ENCODE assay signal across 22 cellular contexts in genomic region chr6:157688275-157688959, GRCh38.
"Had no signal": no experiment of that assay in that cellular context is flagged by ENCODE, and none has a peak within 500 bp of the region (broad histone marks: within the 10 kb centered on the region; RNA-seq: fewer than 3 reads in every experiment).

No MANE protein-coding gene starts in this region.

- H3K36me3 Mint-ChIP-seq: activated naive CD4-positive, alpha-beta T cell treated with anti-CD3 and anti-CD28 coated beads, Interleukin-2, amount 10 ng/mL, durations not matched to agents 7 days and 5 days; natural killer cell; stimulated activated effector memory CD8-positive, alpha-beta T cell treated with anti-CD3 and anti-CD28 coated beads, Interleukin-12 subunit alpha, Interleukin-12 subunit beta, amount 100 ng/mL, for 72 hours had no signal

- H3K4me1 ChIP-seq: tibial nerve had no signal

- FAIRE-seq: endometrium, keratinocyte, small intestine had no signal

- H3K9me3 ChIP-seq: heart right ventricle, lower lobe of right lung, right atrium auricular region, suprapubic skin, tibial nerve had no signal

- H3K27ac ChIP-seq: heart right ventricle, lower lobe of right lung, right atrium auricular region, suprapubic skin, tibial nerve had no signal

- H3K4me3 ChIP-seq: heart right ventricle, lower lobe of right lung, right atrium auricular region, suprapubic skin, tibial nerve had no signal

- H3K4me1 Mint-ChIP-seq: activated B cell treated with CpG ODN at 0.5 μM for 24 hours; activated CD4-positive, alpha-beta T cell treated with anti-CD3 and anti-CD28 coated beads for 36 hours; activated naive CD4-positive, alpha-beta T cell treated with anti-CD3 and anti-CD28 coated beads, Interleukin-2, amount 10 ng/mL, durations not matched to agents 7 days and 5 days; natural killer cell; stimulated activated effector memory CD8-positive, alpha-beta T cell treated with anti-CD3 and anti-CD28 coated beads, Interleukin-12 subunit alpha, Interleukin-12 subunit beta, amount 100 ng/mL, for 72 hours; stimulated activated naive CD8-positive, alpha-beta T cell treated with anti-CD3 and anti-CD28 coated beads, Interleukin-15, amount 100 ng/mL, for 72 hours had no signal

- H3K27ac Mint-ChIP-seq: activated B cell treated with CpG ODN at 0.5 μM for 24 hours; activated CD4-positive, alpha-beta T cell treated with anti-CD3 and anti-CD28 coated beads for 36 hours; activated naive CD4-positive, alpha-beta T cell treated with anti-CD3 and anti-CD28 coated beads, Interleukin-2, amount 10 ng/mL, durations not matched to agents 7 days and 5 days; dendritic cell treated with granulocyte-macrophage colony-stimulating factor and Interleukin-4, amounts not matched to agents 40 ng/mL and 50 ng/mL, for 4 days; natural killer cell; progenitor cell of endocrine pancreas; stimulated activated effector memory CD8-positive, alpha-beta T cell treated with anti-CD3 and anti-CD28 coated beads, Interleukin-12 subunit alpha, Interleukin-12 subunit beta, amount 100 ng/mL, for 72 hours; stimulated activated naive CD8-positive, alpha-beta T cell treated with anti-CD3 and anti-CD28 coated beads, Interleukin-15, amount 100 ng/mL, for 72 hours had no signal

- H3K9me3 Mint-ChIP-seq: activated B cell treated with CpG ODN at 0.5 μM for 24 hours; activated naive CD4-positive, alpha-beta T cell treated with anti-CD3 and anti-CD28 coated beads, Interleukin-2, amount 10 ng/mL, durations not matched to agents 7 days and 5 days; dendritic cell treated with granulocyte-macrophage colony-stimulating factor and Interleukin-4, amounts not matched to agents 40 ng/mL and 50 ng/mL, for 4 days; natural killer cell; stimulated activated effector memory CD8-positive, alpha-beta T cell treated with anti-CD3 and anti-CD28 coated beads, Interleukin-12 subunit alpha, Interleukin-12 subunit beta, amount 100 ng/mL, for 72 hours; stimulated activated naive CD8-positive, alpha-beta T cell treated with anti-CD3 and anti-CD28 coated beads, Interleukin-15, amount 100 ng/mL, for 72 hours had no signal

- H3K36me3 ChIP-seq: heart right ventricle, lower lobe of right lung, right atrium auricular region, suprapubic skin, tibial nerve had no signal

- H3K4me3 Mint-ChIP-seq: activated B cell treated with CpG ODN at 0.5 μM for 24 hours; activated CD4-positive, alpha-beta T cell treated with anti-CD3 and anti-CD28 coated beads for 36 hours; activated naive CD4-positive, alpha-beta T cell treated with anti-CD3 and anti-CD28 coated beads, Interleukin-2, amount 10 ng/mL, durations not matched to agents 7 days and 5 days; dendritic cell treated with granulocyte-macrophage colony-stimulating factor and Interleukin-4, amounts not matched to agents 40 ng/mL and 50 ng/mL, for 4 days; natural killer cell; stimulated activated effector memory CD8-positive, alpha-beta T cell treated with anti-CD3 and anti-CD28 coated beads, Interleukin-12 subunit alpha, Interleukin-12 subunit beta, amount 100 ng/mL, for 72 hours; stimulated activated naive CD8-positive, alpha-beta T cell treated with anti-CD3 and anti-CD28 coated beads, Interleukin-15, amount 100 ng/mL, for 72 hours had no signal

- DNase-seq: activated B cell treated with CpG ODN at 0.5 μM for 24 hours; activated CD4-positive, alpha-beta T cell treated with anti-CD3 and anti-CD28 coated beads for 36 hours; activated CD4-positive, alpha-beta T cell treated with anti-CD3 and anti-CD28 coated beads, Interleukin-2, amount 50 U/mL, for 48 hours; activated effector memory CD4-positive, alpha-beta T cell treated with anti-CD3 and anti-CD28 coated beads, Interleukin-2, amount 50 U/mL, for 16 hours; activated naive CD4-positive, alpha-beta T cell treated with anti-CD3 and anti-CD28 coated beads, Interleukin-2, amount 10 ng/mL, durations not matched to agents 7 days and 5 days; amygdala; effector CD4-positive, alpha-beta T cell; heart right ventricle; lower lobe of right lung; natural killer cell; stimulated activated CD4-positive, alpha-beta T cell treated with anti-CD3 and anti-CD28 coated beads, Interleukin-2, amount 100 ng/mL, for 24 hours; stimulated activated naive CD8-positive, alpha-beta T cell treated with anti-CD3 and anti-CD28 coated beads, Interleukin-15, amount 100 ng/mL, for 72 hours; T-helper 1 cell had no signal

- H3K27me3 ChIP-seq: heart right ventricle, right atrium auricular region, suprapubic skin, tibial nerve had no signal
